ENCODE assay signal across 11 cellular contexts in genomic region chr9:123375725-123376132, GRCh38. TPM values are rescaled to one million over a fixed set of nuclear protein-coding genes. Genes with fewer than 3 reads are reported as not detected.
DNase-seq lines count a peak whose midpoint lies in the region; ATAC-seq and TF ChIP-seq lines count a peak whose summit lies in the region.
"Had no signal": no experiment of that assay in that cellular context is flagged by ENCODE, and none has a peak within 500 bp of the region (broad histone marks: within the 10 kb centered on the region; RNA-seq: fewer than 3 reads in every experiment).

No MANE protein-coding gene starts in this region.

- H3K27ac ChIP-seq in WERI-Rb-1, result peak overlapping the region; percentile 85
- H3K27ac ChIP-seq: parathyroid adenoma had no signal

- no peaks in the 10 kb centered on the region for H3K9me3 ChIP-seq in WERI-Rb-1 (ENCODE audit: severe bottlenecking)

- peaks cover 60% of the 10 kb centered on the region for H3K36me3 ChIP-seq in WERI-Rb-1

- H3K4me3 ChIP-seq in WERI-Rb-1 (ENCODE audit: low read depth, low read length), result no peak overlapping the region

- H3K27me3 ChIP-seq in WERI-Rb-1 (ENCODE audit: insufficient read depth, low read depth, severe bottlenecking), result no peaks in the 10 kb centered on the region

- TF ChIP-seq CTCF in WERI-Rb-1 (IDR thresholded peaks at IDR 0.05; ENCODE audit: low read depth, low read length), result no peak

- peak; percentile 82 for DNase-seq in A172 (ENCODE audit: low spot score)
- DNase-seq in HT-29 (ENCODE audit: low spot score), result peak; percentile 75
- DNase-seq in WERI-Rb-1, result peak; percentile 96
- peak; percentile 94 for DNase-seq in left kidney (ENCODE audit: low read depth, low spot score)
- no peak for DNase-seq in NCI-H1436 (lab: John Stamatoyannopoulos, UW)
- DNase-seq in mucosa of gallbladder (ENCODE audit: low spot score), result no peak
- no peak for DNase-seq in SIG-M5 (lab: John Stamatoyannopoulos, UW)
- DNase-seq: NCI-H187 treated with DMSO at 0.1 percent for 48 hours had no signal

- ATAC-seq in HG03432 (IDR thresholded peaks at IDR 0.05; ENCODE audit: unreplicated experiment), result no peak

RNA-seq across cellular contexts. Expression of gene CRB2, which starts 19.7 kb away (rescaled TPM):
- total RNA-seq in A172 (2014; rRNA removed; shearing (Covaris generic)), result 0.26 TPM in 2 replicates
- 0.78 and 0.94 TPM in 2 replicates for total RNA-seq in HT-29 (2014; rRNA removed; shearing (Covaris generic))
- 0.06 TPM for total RNA-seq in mucosa of gallbladder
- total RNA-seq: T-helper 2 cell treated with Interferon-gamma antibody and Interleukin-4, amounts not matched to agents 100 ng/mL and 5 ng/mL, for 36 hours had no signal

Comparison
In these comparisons a context has a peak if more than half of its experiments do, and no peak if none do; other contexts are left out.
1. DNase-seq: peak in A172 (single experiment), HT-29 (single experiment), WERI-Rb-1 (single experiment) and left kidney (single experiment); none in NCI-H1436 (single experiment), mucosa of gallbladder (single experiment) and SIG-M5 (single experiment).